ENCODE assay signal across 8 cellular contexts in the genomic region with DNA sequence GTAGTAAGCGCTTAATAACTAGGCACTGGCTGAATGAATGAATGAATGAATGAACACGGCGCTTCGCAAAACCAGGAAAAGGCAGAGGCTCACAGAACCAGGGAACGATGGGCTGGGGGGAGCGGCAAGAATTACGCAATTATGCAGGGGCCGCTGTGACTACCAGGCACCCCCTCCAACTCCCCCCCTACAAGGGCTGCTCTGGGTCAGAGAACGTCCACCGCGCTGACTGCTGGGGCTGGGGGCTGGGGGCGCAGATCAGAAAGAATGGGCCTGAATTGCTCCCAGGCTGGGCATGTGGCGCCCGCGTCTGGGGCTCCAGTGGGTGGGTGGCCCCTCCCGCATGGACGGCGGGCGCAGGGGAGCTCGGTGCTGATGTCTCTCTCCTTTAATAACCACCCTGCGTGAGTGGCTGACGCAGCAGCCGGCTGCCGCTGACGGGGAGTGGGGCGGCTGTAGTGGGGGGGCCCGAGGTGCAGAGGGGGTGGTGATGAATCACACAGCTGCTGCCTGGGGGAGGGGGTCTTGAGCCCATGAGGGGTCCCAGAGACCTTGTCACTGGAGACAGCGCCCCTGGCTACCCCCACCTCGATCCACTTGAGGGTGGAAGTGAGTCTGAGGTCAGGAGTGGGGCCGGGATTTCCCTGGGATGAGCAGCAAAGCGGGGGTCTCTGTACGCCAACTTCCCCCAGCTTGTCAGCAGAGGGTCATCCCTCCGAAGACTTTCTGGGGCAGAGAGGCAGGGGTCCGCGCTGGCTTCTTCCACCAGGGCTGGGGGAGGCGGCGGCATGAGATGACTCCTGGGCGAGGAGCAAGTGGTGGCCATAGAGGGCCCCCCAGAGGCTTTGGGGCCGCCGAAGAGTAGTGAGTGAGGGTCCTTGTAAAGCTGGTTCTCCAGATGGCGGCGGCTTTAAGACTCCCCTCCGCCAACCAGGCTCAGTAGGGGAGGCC. TPM values are rescaled to one million over a fixed set of nuclear protein-coding genes. Genes with fewer than 3 reads are reported as not detected.
DNase-seq lines count a peak whose midpoint lies in the region; ATAC-seq and TF ChIP-seq lines count a peak whose summit lies in the region.

No MANE protein-coding gene starts in this region.

- H3K27me3 Mint-ChIP-seq in CD4-positive, alpha-beta memory T cell: no peaks in the 10 kb centered on the region

- H3K4me1 Mint-ChIP-seq in CD4-positive, alpha-beta memory T cell: peaks cover 27 to 70% (median 48%) of the 10 kb centered on the region in 4 donors

- ATAC-seq in GM19397 (IDR thresholded peaks at IDR 0.05; ENCODE audit: unreplicated experiment) (no peak), GM18498 (IDR thresholded peaks at IDR 0.05; ENCODE audit: unreplicated experiment) (no peak)

- in situ Hi-C loops in G401 (cut with HindIII; ENCODE audit: low sequenced_read_pairs): no loop called here

- peaks cover 25% of the 10 kb centered on the region for H3K36me3 ChIP-seq in CD4-positive, alpha-beta memory T cell (ENCODE audit: insufficient read depth, low read length)
- H3K36me3 ChIP-seq in OCI-LY3 (replicated peaks; ENCODE audit: low read depth, low read length) (peaks cover 30% of the 10 kb centered on the region), ectodermal cell (ENCODE audit: control insufficient read depth, insufficient read depth, low read length) (peaks cover 14% of the 10 kb centered on the region), osteoblast (ENCODE audit: insufficient read depth, low read length) (peaks cover 23% of the 10 kb centered on the region)

- H3K9me3 ChIP-seq in CD4-positive, alpha-beta memory T cell (ENCODE audit: control insufficient read depth in 1 of 2, low read length in 2 of 2): no peaks in the 10 kb centered on the region
- H3K9me3 ChIP-seq in OCI-LY3 (ENCODE audit: insufficient read depth, low read length) (no peaks in the 10 kb centered on the region), ectodermal cell (ENCODE audit: control insufficient read depth, low read length) (no peaks in the 10 kb centered on the region), osteoblast (ENCODE audit: low read depth, low read length) (no peaks in the 10 kb centered on the region)

- peak overlapping the region; percentile 36 to 91 (median 67) for H3K4me3 Mint-ChIP-seq in CD4-positive, alpha-beta memory T cell

- peak in 1 of 5 donors; percentile 67 for DNase-seq in CD4-positive, alpha-beta memory T cell
- DNase-seq in osteoblast (ENCODE audit: insufficient read length, low spot score, missing footprints) (no peak), G401 (ENCODE audit: low spot score) (no peak), SKM-1 (lab: John Stamatoyannopoulos, UW; ENCODE audit: unreplicated experiment) (no peak)

- H3K4me3 ChIP-seq in CD4-positive, alpha-beta memory T cell (ENCODE audit: low read length in 2 of 2): peak overlapping the region in 1 of 2 donors; percentile 54
- H3K4me3 ChIP-seq in OCI-LY3 (ENCODE audit: low read length): peak overlapping the region; percentile 78
- peak overlapping the region; percentile 58 for H3K4me3 ChIP-seq in ectodermal cell (ENCODE audit: insufficient read depth, low read depth, low read length)
- peak overlapping the region; percentile 68 for H3K4me3 ChIP-seq in osteoblast (ENCODE audit: insufficient read depth, low read length)

- peaks cover 0 to 17% (median 0%) of the 10 kb centered on the region in 8 donors for H3K9me3 Mint-ChIP-seq in CD4-positive, alpha-beta memory T cell

- WGBS in ectodermal cell, 2 experiments: 28% methylated on average over 43 of the region's 43 CpGs

- CTCF ChIA-PET in CD4-positive, alpha-beta memory T cell (lab: Charles Lee; ENCODE audit: partially characterized antibody): interaction anchor here (0.7 to 10.8 kb wide), 4 partner anchors 12 to 27 kb away, joined by 3 to 364 read pairs (median 6); no protein-coding TSS in a partner anchor

- no peak for TF ChIP-seq CTCF in OCI-LY3 (IDR thresholded peaks at IDR 0.05; ENCODE audit: low read depth, low read length)
- TF ChIP-seq CTCF in osteoblast (IDR thresholded peaks at IDR 0.05; ENCODE audit: extremely low read depth, low read depth, low read length): no peak

- H3K4me2 ChIP-seq in OCI-LY3 (ENCODE audit: low read length) (peak overlapping the region; percentile 97), osteoblast (ENCODE audit: insufficient read depth, low read length) (peak overlapping the region; percentile 84)

- POLR2A ChIA-PET in CD4-positive, alpha-beta memory T cell (lab: Charles Lee; ENCODE audit: partially characterized antibody): interaction anchor here (1.3 to 12.0 kb wide), 8 partner anchors 8 to 243 kb away, joined by 3 to 650 read pairs (median 32); a partner anchor contains a TSS

- H3K79me2 ChIP-seq in OCI-LY3 (ENCODE audit: low read length) (peaks cover 35% of the 10 kb centered on the region), osteoblast (ENCODE audit: insufficient read depth, low read length) (peaks cover 34% of the 10 kb centered on the region)

- H4K20me1 ChIP-seq in OCI-LY3 (ENCODE audit: insufficient read depth, low read length): peaks cover 16% of the 10 kb centered on the region
- H4K20me1 ChIP-seq in osteoblast (ENCODE audit: insufficient read depth, low read length): peaks cover 24% of the 10 kb centered on the region

- intact Hi-C loops in CD4-positive, alpha-beta memory T cell (cut with micrococcal nuclease): loop anchor here (2.0 kb wide), 1 partner anchor 471 kb away; a partner anchor contains a TSS

- H3K9ac ChIP-seq in OCI-LY3 (ENCODE audit: low read length): no peak overlapping the region

- H3K4me1 ChIP-seq in CD4-positive, alpha-beta memory T cell (ENCODE audit: insufficient read depth, low read length): peaks cover 63% of the 10 kb centered on the region
- H3K4me1 ChIP-seq in OCI-LY3 (ENCODE audit: low read length) (peaks cover 45% of the 10 kb centered on the region), ectodermal cell (ENCODE audit: control insufficient read depth, insufficient read depth, low read length) (peaks cover 55% of the 10 kb centered on the region), osteoblast (ENCODE audit: insufficient read depth, low read length) (peaks cover 60% of the 10 kb centered on the region)

- H3K36me3 Mint-ChIP-seq in CD4-positive, alpha-beta memory T cell: peaks cover 20 to 32% of the 10 kb centered on the region in 2 donors

- no peak overlapping the region for H2AFZ ChIP-seq in OCI-LY3 (ENCODE audit: low read depth, low read length)
- no peak overlapping the region for H2AFZ ChIP-seq in osteoblast (ENCODE audit: low read length)

- peak overlapping the region; percentile 77 for H3K27ac ChIP-seq in CD4-positive, alpha-beta memory T cell (ENCODE audit: low read depth, low read length)
- no peak overlapping the region for H3K27ac ChIP-seq in OCI-LY3 (ENCODE audit: low read length)
- no peak overlapping the region for H3K27ac ChIP-seq in ectodermal cell (ENCODE audit: insufficient read depth, low read depth, low read length, poor library complexity, severe bottlenecking)
- H3K27ac ChIP-seq in osteoblast (ENCODE audit: low read depth, low read length): peak overlapping the region; percentile 79

- H3K27ac Mint-ChIP-seq in CD4-positive, alpha-beta memory T cell: peak overlapping the region; percentile 70 to 96 (median 89)

- no peaks in the 10 kb centered on the region for H3K27me3 ChIP-seq in CD4-positive, alpha-beta memory T cell (ENCODE audit: insufficient read depth, low read length)
- H3K27me3 ChIP-seq in OCI-LY3 (ENCODE audit: low read depth, low read length) (peaks cover 15% of the 10 kb centered on the region), ectodermal cell (ENCODE audit: control insufficient read depth, insufficient read depth, low read length, poor library complexity, severe bottlenecking) (peaks cover 16% of the 10 kb centered on the region), osteoblast (ENCODE audit: insufficient read depth, low read length) (no peaks in the 10 kb centered on the region)

RNA-seq across cellular contexts. Expression of a gene that starts 1.4 kb away (rescaled TPM):
- total RNA-seq in CD4-positive, alpha-beta memory T cell: 100 to 1,000 TPM; 574 to 638 TPM
- 100 to 1,000 TPM; 160 to 257 TPM for polyA plus RNA-seq in CD4-positive, alpha-beta memory T cell
- polyA plus RNA-seq in ectodermal cell (2013, experiment 1 of 4): 532 TPM
- polyA plus RNA-seq in ectodermal cell (2013, experiment 2 of 4): 509 TPM
- polyA plus RNA-seq in ectodermal cell (2013, experiment 3 of 4): 334 TPM
- 373 TPM for polyA plus RNA-seq in ectodermal cell (2013, experiment 4 of 4)
- total RNA-seq in osteoblast: 300 and 380 TPM in 2 replicates
- 196 and 215 TPM in 2 replicates for total RNA-seq in G401 (2014; rRNA removed; shearing (Covaris generic))

RNA-seq across cellular contexts. Expression of a gene that starts 7.6 kb away (rescaled TPM):
- total RNA-seq in CD4-positive, alpha-beta memory T cell: 10 to 100 TPM; 50.5 to 54.2 TPM
- 100 to 1,000 TPM in 1 of 2 donors, 10 to 100 TPM in 1; 57.2 to 114 TPM for polyA plus RNA-seq in CD4-positive, alpha-beta memory T cell
- 21.4 TPM for polyA plus RNA-seq in ectodermal cell (2013, experiment 1 of 4)
- polyA plus RNA-seq in ectodermal cell (2013, experiment 2 of 4): 22.6 TPM
- polyA plus RNA-seq in ectodermal cell (2013, experiment 3 of 4): 23.2 TPM
- 22.3 TPM for polyA plus RNA-seq in ectodermal cell (2013, experiment 4 of 4)
- 21.8 and 25.0 TPM in 2 replicates for total RNA-seq in osteoblast
- 37.9 and 45.0 TPM in 2 replicates for total RNA-seq in G401 (2014; rRNA removed; shearing (Covaris generic))

RNA-seq across cellular contexts. Expression of a gene that starts 18.0 kb away (rescaled TPM):
- not detected for total RNA-seq in CD4-positive, alpha-beta memory T cell
- not detected for polyA plus RNA-seq in CD4-positive, alpha-beta memory T cell
- 34.3 TPM for polyA plus RNA-seq in ectodermal cell (2013, experiment 1 of 4)
- 34.7 TPM for polyA plus RNA-seq in ectodermal cell (2013, experiment 2 of 4)
- 35.1 TPM for polyA plus RNA-seq in ectodermal cell (2013, experiment 3 of 4)
- polyA plus RNA-seq in ectodermal cell (2013, experiment 4 of 4): 33.8 TPM
- not detected in 2 replicates for total RNA-seq in osteoblast
- total RNA-seq in G401 (2014; rRNA removed; shearing (Covaris generic)): 0.31 and 1.3 TPM in 2 replicates

RNA-seq across cellular contexts. Expression of a gene that starts 19.3 kb away (rescaled TPM):
- 10 to 100 TPM; 30.3 to 34.0 TPM for total RNA-seq in CD4-positive, alpha-beta memory T cell
- polyA plus RNA-seq in CD4-positive, alpha-beta memory T cell: 1 to 10 TPM in 1 of 2 donors, under 1 TPM in 1; 0.75 to 6.1 TPM
- polyA plus RNA-seq in ectodermal cell (2013, experiment 1 of 4): 155 TPM
- polyA plus RNA-seq in ectodermal cell (2013, experiment 2 of 4): 178 TPM
- polyA plus RNA-seq in ectodermal cell (2013, experiment 3 of 4): 116 TPM
- polyA plus RNA-seq in ectodermal cell (2013, experiment 4 of 4): 120 TPM
- total RNA-seq in osteoblast: 14.4 and 19.9 TPM in 2 replicates
- total RNA-seq in G401 (2014; rRNA removed; shearing (Covaris generic)): 14.0 and 17.5 TPM in 2 replicates

RNA-seq across cellular contexts. Expression of a gene that starts 26.2 kb away (rescaled TPM):
- 100 to 1,000 TPM; 105 to 108 TPM for total RNA-seq in CD4-positive, alpha-beta memory T cell
- polyA plus RNA-seq in CD4-positive, alpha-beta memory T cell: 100 to 1,000 TPM; 133 to 243 TPM
- polyA plus RNA-seq in ectodermal cell (2013, experiment 1 of 4): 126 TPM
- 105 TPM for polyA plus RNA-seq in ectodermal cell (2013, experiment 2 of 4)
- polyA plus RNA-seq in ectodermal cell (2013, experiment 3 of 4): 117 TPM
- polyA plus RNA-seq in ectodermal cell (2013, experiment 4 of 4): 124 TPM
- 12.4 and 13.8 TPM in 2 replicates for total RNA-seq in osteoblast
- total RNA-seq in G401 (2014; rRNA removed; shearing (Covaris generic)): 61.3 and 98.5 TPM in 2 replicates

Comparison
In these comparisons a context has a peak if more than half of its experiments do, and no peak if none do; other contexts are left out.
1. H3K27ac ChIP-seq: peak in CD4-positive, alpha-beta memory T cell (single experiment) and osteoblast (single experiment); none in OCI-LY3 (single experiment) and ectodermal cell (single experiment).